8 cellular contexts compared by ENCODE assay signal in the genomic region with DNA sequence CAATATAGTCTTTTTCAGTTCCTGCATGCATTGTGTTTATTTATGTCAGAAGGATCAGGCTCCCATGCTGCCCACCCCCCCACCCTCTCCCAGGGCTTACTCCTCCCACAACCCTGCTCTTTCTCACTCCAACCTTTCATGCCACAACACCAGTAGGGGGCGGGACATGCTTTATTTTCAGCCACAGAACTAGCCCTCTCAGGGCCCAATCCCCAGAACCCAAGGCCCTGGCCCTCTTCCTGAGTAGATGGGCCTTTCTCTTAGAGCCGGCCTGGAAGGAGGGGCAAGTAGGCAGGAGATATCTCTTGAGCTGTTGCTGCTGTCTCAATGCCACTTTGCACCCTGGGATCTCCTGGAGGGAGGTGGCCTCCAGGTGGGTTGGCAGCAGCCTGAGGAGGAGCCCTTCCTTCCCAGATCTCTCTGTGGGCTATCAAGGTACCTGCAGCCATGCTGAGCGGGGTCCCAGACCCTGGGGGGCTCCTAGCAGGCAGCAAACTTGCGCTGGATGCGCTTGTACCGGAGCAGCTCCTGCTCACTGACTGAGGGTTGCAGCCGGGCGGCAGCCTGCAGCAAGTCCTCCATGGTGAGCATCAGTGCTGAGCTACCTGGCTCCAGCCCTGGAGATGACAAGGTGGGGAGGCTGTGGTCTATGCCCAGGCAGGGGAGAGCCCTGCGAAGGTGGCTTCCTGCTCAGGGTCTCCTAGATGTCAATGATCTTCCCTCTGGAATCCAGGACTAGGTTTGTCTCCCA. TPM values are rescaled to one million over a fixed set of nuclear protein-coding genes. Genes with fewer than 3 reads are reported as not detected.
DNase-seq lines count a peak whose midpoint lies in the region; ATAC-seq, FAIRE-seq and TF ChIP-seq lines count a peak whose summit lies in the region.

No MANE protein-coding gene starts in this region.

- peaks cover 41% of the 10 kb centered on the region; the same call in 2 of the 3 replicates for H3K36me3 ChIP-seq in K562 (ENCODE audit: control insufficient read depth, insufficient read depth, low read length)

- H3K4me3 ChIP-seq in K562 (no peak overlapping the region), retinal pigment epithelial cell (ENCODE audit: low read length) (no peak overlapping the region)

- intact Hi-C loops in K562 (cut with micrococcal nuclease) = loop anchor here (2.0 to 5.0 kb wide), 2 partner anchors 62 to 179 kb away; no protein-coding TSS in a partner anchor

- H3K27ac ChIP-seq in K562 (ENCODE audit: extremely low read depth, low read depth, low read length) = no peak overlapping the region

- ATAC-seq in K562 (peak; percentile 98), GM21447 (IDR thresholded peaks at IDR 0.05; ENCODE audit: unreplicated experiment) (no peak), HG02798 (IDR thresholded peaks at IDR 0.05; ENCODE audit: poor library complexity, unreplicated experiment) (no peak)

- CTCF ChIA-PET in K562 (lab: Yijun Ruan, JAX; ENCODE audit: low intra/inter-chr PET ratio) = interaction anchor here (0.8 to 2.6 kb wide), 2 partner anchors 107 to 179 kb away, joined by 3 to 14 read pairs; no protein-coding TSS in a partner anchor

- in situ Hi-C loops in K562 (cut with MboI) = no loop called here

- WGBS in K562 (ENCODE audit: insufficient coverage, low coverage, missing lambda C conversion rate) = 63% methylated on average over 9 of the region's 9 CpGs

- no peak overlapping the region for H2AFZ ChIP-seq in K562 (ENCODE audit: low read depth, low read length)

- H3K4me2 ChIP-seq in K562 (ENCODE audit: insufficient read depth, low read length) = no peak overlapping the region

- H3K9me3 ChIP-seq in K562 (replicated peaks; ENCODE audit: control insufficient read depth, insufficient read depth, low read depth, low read length) = no peaks in the 10 kb centered on the region

- peak overlapping the region in 1 of 2 experiments; percentile 72; a peak in 2 of 4 replicates for H3K9ac ChIP-seq in K562 (ENCODE audit: insufficient read depth in 1 of 2, low read depth in 2 of 2, low read length in 2 of 2)

- H3K9me1 ChIP-seq in K562 (ENCODE audit: control insufficient read depth, insufficient read depth, low read length) = no peaks in the 10 kb centered on the region

- POLR2A ChIA-PET in K562 (lab: Yijun Ruan, JAX) = interaction anchor here (0.5 to 3.5 kb wide), 5 partner anchors 10 to 701 kb away, joined by 3 to 22 read pairs (median 4); no protein-coding TSS in a partner anchor

- H3K27me3 ChIP-seq in K562 (ENCODE audit: control insufficient read depth in 2 of 2, insufficient read depth in 2 of 2, low read length in 2 of 2) = no peaks in the 10 kb centered on the region

- TSS peak; percentile 35 for BruUV-seq in K562 (replicated peaks; lab: Mats Ljungman, UMichigan)

- H3K4me1 ChIP-seq in K562 (replicated peaks in 1 of 2; ENCODE audit: control insufficient read depth in 2 of 2, insufficient read depth in 2 of 2, low read length in 2 of 2) = peaks cover 0 to 14% of the 10 kb centered on the region in 2 experiments; a peak in 2 of 5 replicates

- peak; percentile 51 to 80; a peak in 3 of 4 replicates for TF ChIP-seq RAD21 in K562 (CRISPR knock-in tag; conservative IDR thresholded peaks at IDR 0.05 in 1 of 2, IDR thresholded peaks at IDR 0.05 in 1 of 2)

- no peaks in the 10 kb centered on the region for H4K20me1 ChIP-seq in K562 (replicated peaks; ENCODE audit: control insufficient read depth, insufficient read depth, low read length)

- no peak for TF ChIP-seq POLR2A in K562 (conservative IDR thresholded peaks at IDR 0.05)

- TF ChIP-seq CTCF in K562 (IDR thresholded peaks at IDR 0.05 in 2 of 3, conservative IDR thresholded peaks at IDR 0.05 in 1 of 3; ENCODE audit: insufficient read depth in 2 of 3, low read depth in 1 of 3, low read length in 3 of 3) (peak; percentile 64 to 85 (median 73)), retinal pigment epithelial cell (conservative IDR thresholded peaks at IDR 0.05; ENCODE audit: low read depth, low read length) (peak; percentile 34)

- no peak for TF ChIP-seq EP300 in K562 (IDR thresholded peaks at IDR 0.05; ENCODE audit: low read length)

- no peaks in the 10 kb centered on the region for H3K79me2 ChIP-seq in K562 (ENCODE audit: control insufficient read depth, insufficient read depth, low read length)

- peak; percentile 97 for FAIRE-seq in K562 (lab: Jason Lieb, UNC)

- DNase-seq in A172 (ENCODE audit: low spot score) (peak; percentile 45), GDM1 (lab: John Stamatoyannopoulos, UW) (peak; percentile 37), NCI-H82 (lab: John Stamatoyannopoulos, UW) (peak; percentile 88), K562 (ENCODE audit: extremely low read depth in 1 of 4, low spot score in 3 of 4) (peak; percentile 75 to 87 (median 81)), retinal pigment epithelial cell (ENCODE audit: low read depth) (no peak), GF-D8 (lab: John Stamatoyannopoulos, UW) (no peak)

RNA-seq across cellular contexts. Expression of a gene that starts 3.5 kb away (rescaled TPM):
- 0.24 TPM in 1 of 2 replicates, not detected in the other for total RNA-seq in A172 (2014; rRNA removed; shearing (Covaris generic))
- total RNA-seq in K562 (2011; cell fraction: chromatin; rRNA removed; ENCODE audit: low replicate concordance) = 0.39 and 0.69 TPM in 2 replicates
- total RNA-seq in K562 (2011; cell fraction: nucleolus; rRNA removed) = not detected in 2 replicates
- total RNA-seq in K562 (2011; cell fraction: nucleoplasm; rRNA removed) = 0.37 TPM in 1 of 2 replicates, not detected in the other
- total RNA-seq in K562 (2014; rRNA removed) (not detected in 2 replicates), K562 (2014; rRNA removed; fragmentation: Illumina TruSeq; extraction: Trizol) (not detected in 2 replicates), K562 (2015; rRNA removed; fragmentation: Illumina TruSeq; extraction: Trizol) (not detected in 2 replicates), K562 (2021) (0.18 and 0.29 TPM in 2 replicates)
- polyA plus RNA-seq in K562 (2011; rRNA removed) (0.11 and 0.19 TPM in 2 replicates), K562 (2014; fragmentation: Illumina TruSeq; extraction: Trizol) (0.15 TPM in 1 of 2 replicates, not detected in the other), K562 (2014; fragmentation: Nextera tagmentation; extraction: Ambion mirVana) (not detected), K562 (2014; rRNA removed) (not detected in 2 replicates)
- 0.09 and 0.22 TPM in 2 replicates for polyA plus RNA-seq in K562 (2011; cell fraction: cytosol; rRNA removed)
- polyA plus RNA-seq in K562 (2011; cell fraction: nucleus; rRNA removed) = 0.39 and 0.53 TPM in 2 replicates
- polyA plus RNA-seq in K562 (2012) = 0.14 and 0.51 TPM in 2 replicates
- not detected in 2 replicates for polyA minus RNA-seq in K562 (2011; rRNA and poly(A)+ RNA removed)
- not detected in 2 replicates for polyA minus RNA-seq in K562 (2011; cell fraction: cytosol; rRNA and poly(A)+ RNA removed)
- polyA minus RNA-seq in K562 (2011; cell fraction: nucleus; rRNA and poly(A)+ RNA removed) = not detected in 2 replicates

RNA-seq across cellular contexts. Expression of a gene that starts 15.0 kb away (rescaled TPM):
- 8.2 and 9.4 TPM in 2 replicates for total RNA-seq in A172 (2014; rRNA removed; shearing (Covaris generic))
- 12.3 and 36.3 TPM in 2 replicates for total RNA-seq in K562 (2011; cell fraction: chromatin; rRNA removed; ENCODE audit: low replicate concordance)
- 37.1 and 40.0 TPM in 2 replicates for total RNA-seq in K562 (2011; cell fraction: nucleolus; rRNA removed)
- 16.3 and 18.7 TPM in 2 replicates for total RNA-seq in K562 (2011; cell fraction: nucleoplasm; rRNA removed)
- 17.0 and 26.9 TPM in 2 replicates for total RNA-seq in K562 (2014; rRNA removed)
- 3.4 and 5.7 TPM in 2 replicates for total RNA-seq in K562 (2014; rRNA removed; fragmentation: Illumina TruSeq; extraction: Trizol)
- total RNA-seq in K562 (2015; rRNA removed; fragmentation: Illumina TruSeq; extraction: Trizol) = 6.9 and 8.0 TPM in 2 replicates
- total RNA-seq in K562 (2021) = 20.8 and 24.3 TPM in 2 replicates
- polyA plus RNA-seq in K562 (2011; rRNA removed) = 6.4 and 10.9 TPM in 2 replicates
- 7.1 and 11.8 TPM in 2 replicates for polyA plus RNA-seq in K562 (2011; cell fraction: cytosol; rRNA removed)
- 39.8 and 55.5 TPM in 2 replicates for polyA plus RNA-seq in K562 (2011; cell fraction: nucleus; rRNA removed)
- polyA plus RNA-seq in K562 (2012) = 17.7 and 44.6 TPM in 2 replicates
- 9.6 and 10.6 TPM in 2 replicates for polyA plus RNA-seq in K562 (2014; fragmentation: Illumina TruSeq; extraction: Trizol)
- polyA plus RNA-seq in K562 (2014; fragmentation: Nextera tagmentation; extraction: Ambion mirVana) = under 1 TPM; 0.17 to 0.77 TPM
- polyA plus RNA-seq in K562 (2014; rRNA removed) = 12.3 and 14.1 TPM in 2 replicates
- 5.5 and 6.9 TPM in 2 replicates for polyA minus RNA-seq in K562 (2011; rRNA and poly(A)+ RNA removed)
- 8.5 and 10.8 TPM in 2 replicates for polyA minus RNA-seq in K562 (2011; cell fraction: cytosol; rRNA and poly(A)+ RNA removed)
- polyA minus RNA-seq in K562 (2011; cell fraction: nucleus; rRNA and poly(A)+ RNA removed) = 10.7 and 12.7 TPM in 2 replicates

RNA-seq across cellular contexts. Expression of a gene that starts 20.3 kb away (rescaled TPM):
- total RNA-seq in A172 (2014; rRNA removed; shearing (Covaris generic)) = 38.9 and 48.5 TPM in 2 replicates
- total RNA-seq in K562 (2011; cell fraction: chromatin; rRNA removed; ENCODE audit: low replicate concordance) = 38.6 and 59.6 TPM in 2 replicates
- total RNA-seq in K562 (2011; cell fraction: nucleolus; rRNA removed) = 30.7 and 31.6 TPM in 2 replicates
- total RNA-seq in K562 (2011; cell fraction: nucleoplasm; rRNA removed) = 27.2 and 28.7 TPM in 2 replicates
- total RNA-seq in K562 (2014; rRNA removed) = 45.2 and 50.5 TPM in 2 replicates
- 35.3 and 36.3 TPM in 2 replicates for total RNA-seq in K562 (2014; rRNA removed; fragmentation: Illumina TruSeq; extraction: Trizol)
- 37.4 and 37.7 TPM in 2 replicates for total RNA-seq in K562 (2015; rRNA removed; fragmentation: Illumina TruSeq; extraction: Trizol)
- 45.3 and 45.5 TPM in 2 replicates for total RNA-seq in K562 (2021)
- polyA plus RNA-seq in K562 (2011; rRNA removed) = 55.5 and 63.3 TPM in 2 replicates
- 54.5 and 68.2 TPM in 2 replicates for polyA plus RNA-seq in K562 (2011; cell fraction: cytosol; rRNA removed)
- polyA plus RNA-seq in K562 (2011; cell fraction: nucleus; rRNA removed) = 67.6 and 72.7 TPM in 2 replicates
- polyA plus RNA-seq in K562 (2012) = 38.2 and 39.5 TPM in 2 replicates
- 68.8 and 96.1 TPM in 2 replicates for polyA plus RNA-seq in K562 (2014; fragmentation: Illumina TruSeq; extraction: Trizol)
- 1 to 10 TPM; 1.3 to 1.9 TPM for polyA plus RNA-seq in K562 (2014; fragmentation: Nextera tagmentation; extraction: Ambion mirVana)
- 36.6 and 38.4 TPM in 2 replicates for polyA plus RNA-seq in K562 (2014; rRNA removed)
- 68.3 and 79.2 TPM in 2 replicates for polyA minus RNA-seq in K562 (2011; rRNA and poly(A)+ RNA removed)
- 33.3 and 34.8 TPM in 2 replicates for polyA minus RNA-seq in K562 (2011; cell fraction: cytosol; rRNA and poly(A)+ RNA removed)
- 7.9 and 13.9 TPM in 2 replicates for polyA minus RNA-seq in K562 (2011; cell fraction: nucleus; rRNA and poly(A)+ RNA removed)

RNA-seq across cellular contexts. Expression of a gene that starts 34.8 kb away (rescaled TPM):
- total RNA-seq in A172 (2014; rRNA removed; shearing (Covaris generic)) = 33.8 and 36.3 TPM in 2 replicates
- 18.3 and 44.9 TPM in 2 replicates for total RNA-seq in K562 (2011; cell fraction: chromatin; rRNA removed; ENCODE audit: low replicate concordance)
- 45.9 and 49.0 TPM in 2 replicates for total RNA-seq in K562 (2011; cell fraction: nucleolus; rRNA removed)
- 33.3 and 38.0 TPM in 2 replicates for total RNA-seq in K562 (2011; cell fraction: nucleoplasm; rRNA removed)
- total RNA-seq in K562 (2014; rRNA removed) (20.0 and 26.6 TPM in 2 replicates), K562 (2014; rRNA removed; fragmentation: Illumina TruSeq; extraction: Trizol) (11.5 and 15.0 TPM in 2 replicates), K562 (2015; rRNA removed; fragmentation: Illumina TruSeq; extraction: Trizol) (23.5 and 24.6 TPM in 2 replicates), K562 (2021) (32.4 and 32.8 TPM in 2 replicates)
- polyA plus RNA-seq in K562 (2011; rRNA removed) (21.0 and 21.2 TPM in 2 replicates), K562 (2014; fragmentation: Illumina TruSeq; extraction: Trizol) (34.4 and 37.4 TPM in 2 replicates), K562 (2014; fragmentation: Nextera tagmentation; extraction: Ambion mirVana) (1 to 10 TPM; 2.4 to 3.9 TPM), K562 (2014; rRNA removed) (27.0 and 30.5 TPM in 2 replicates)
- polyA plus RNA-seq in K562 (2011; cell fraction: cytosol; rRNA removed) = 21.0 and 26.7 TPM in 2 replicates
- 19.2 and 25.6 TPM in 2 replicates for polyA plus RNA-seq in K562 (2011; cell fraction: nucleus; rRNA removed)
- polyA plus RNA-seq in K562 (2012) = 29.2 and 58.6 TPM in 2 replicates
- polyA minus RNA-seq in K562 (2011; rRNA and poly(A)+ RNA removed) = 19.4 and 24.5 TPM in 2 replicates
- 10.2 and 11.7 TPM in 2 replicates for polyA minus RNA-seq in K562 (2011; cell fraction: cytosol; rRNA and poly(A)+ RNA removed)
- polyA minus RNA-seq in K562 (2011; cell fraction: nucleus; rRNA and poly(A)+ RNA removed) = 5.1 and 7.9 TPM in 2 replicates

RNA-seq across cellular contexts. Expression of a gene that starts 48.2 kb away (rescaled TPM):
- not detected in 2 replicates for total RNA-seq in A172 (2014; rRNA removed; shearing (Covaris generic))
- not detected in 2 replicates for total RNA-seq in K562 (2011; cell fraction: chromatin; rRNA removed; ENCODE audit: low replicate concordance)
- total RNA-seq in K562 (2011; cell fraction: nucleolus; rRNA removed) = not detected in 2 replicates
- not detected in 2 replicates for total RNA-seq in K562 (2011; cell fraction: nucleoplasm; rRNA removed)
- total RNA-seq in K562 (2014; rRNA removed) (not detected in 2 replicates), K562 (2014; rRNA removed; fragmentation: Illumina TruSeq; extraction: Trizol) (not detected in 2 replicates), K562 (2015; rRNA removed; fragmentation: Illumina TruSeq; extraction: Trizol) (not detected in 2 replicates), K562 (2021) (not detected in 2 replicates)
- polyA plus RNA-seq in K562 (2011; rRNA removed) (0.22 TPM in 1 of 2 replicates, not detected in the other), K562 (2014; fragmentation: Illumina TruSeq; extraction: Trizol) (not detected in 2 replicates), K562 (2014; fragmentation: Nextera tagmentation; extraction: Ambion mirVana) (not detected), K562 (2014; rRNA removed) (0.21 TPM in 1 of 2 replicates, not detected in the other)
- polyA plus RNA-seq in K562 (2011; cell fraction: cytosol; rRNA removed) = 0.09 TPM in 1 of 2 replicates, not detected in the other
- polyA plus RNA-seq in K562 (2011; cell fraction: nucleus; rRNA removed) = 0.17 and 0.38 TPM in 2 replicates
- polyA plus RNA-seq in K562 (2012) = 0.14 TPM in 1 of 2 replicates, not detected in the other
- not detected in 2 replicates for polyA minus RNA-seq in K562 (2011; rRNA and poly(A)+ RNA removed)
- not detected in 2 replicates for polyA minus RNA-seq in K562 (2011; cell fraction: cytosol; rRNA and poly(A)+ RNA removed)
- polyA minus RNA-seq in K562 (2011; cell fraction: nucleus; rRNA and poly(A)+ RNA removed) = not detected in 2 replicates

Comparison
In these comparisons a context has a peak if more than half of its experiments do, and no peak if none do; other contexts are left out.
1. DNase-seq: peak in A172 (single experiment), GDM1 (single experiment), NCI-H82 (single experiment) and K562 (4 of 4); none in retinal pigment epithelial cell (single experiment) and GF-D8 (single experiment).